10 cellular contexts compared by ENCODE assay signal in genomic region chr12:84508943-84509342, GRCh38.
DNase-seq lines count a peak whose midpoint lies in the region; ATAC-seq, FAIRE-seq and TF ChIP-seq lines count a peak whose summit lies in the region.
"Had no signal": no experiment of that assay in that cellular context is flagged by ENCODE, and none has a peak within 500 bp of the region (broad histone marks: within the 10 kb centered on the region; RNA-seq: fewer than 3 reads in every experiment).

No MANE protein-coding gene starts in this region.

- DNase-seq in GM04504 (ENCODE audit: low read depth) = peak; percentile 35
- DNase-seq in NCI-H2227 treated with DMSO at 0.1 percent for 48 hours (lab: John Stamatoyannopoulos, UW) = peak; percentile 80
- DNase-seq in pancreas = no peak
- no peak for DNase-seq in stimulated activated CD4-positive, alpha-beta T cell treated with anti-CD3 and anti-CD28 coated beads, Interleukin-12 subunit alpha, Interleukin-12 subunit beta, amount 100 ng/mL, for 4 hours
- DNase-seq in activated naive CD4-positive, alpha-beta T cell treated with anti-CD3 and anti-CD28 coated beads, Interleukin-2, amount 50 U/mL, for 16 hours = no peak
- DNase-seq in SJCRH30 = no peak
- DNase-seq: amygdala had no signal

- ATAC-seq in esophagus mucosa (peak; percentile 79), pancreas (peak in 3 of 4 donors; percentile 44 to 59 (median 54)), HG03039 (IDR thresholded peaks at IDR 0.05; ENCODE audit: unreplicated experiment) (no peak)
- ATAC-seq: left lobe of liver had no signal

- H3K4me1 ChIP-seq in pancreas (no peaks in the 10 kb centered on the region), SJCRH30 (no peaks in the 10 kb centered on the region)

- no peak for TF ChIP-seq CTCF in pancreas (IDR thresholded peaks at IDR 0.05)

- intact Hi-C loops in pancreas (cut with DNase I) = no loop called here

- FAIRE-seq in pancreas (lab: Jason Lieb, UNC) = no peak

- no peaks in the 10 kb centered on the region for H3K27me3 ChIP-seq in pancreas
- H3K27me3 ChIP-seq in SJCRH30 = no peaks in the 10 kb centered on the region

- H3K9me3 ChIP-seq in pancreas = no peaks in the 10 kb centered on the region
- H3K9me3 ChIP-seq in SJCRH30 (replicated peaks) = no peaks in the 10 kb centered on the region

- H3K36me3 ChIP-seq in pancreas (no peaks in the 10 kb centered on the region), SJCRH30 (no peaks in the 10 kb centered on the region)

- H3K4me3 ChIP-seq in pancreas (no peak overlapping the region), SJCRH30 (no peak overlapping the region)

- H3K27ac ChIP-seq in pancreas (no peak overlapping the region), SJCRH30 (no peak overlapping the region)

- WGBS in pancreas, 2 donors = 40 to 43% methylated on average over 1 of the region's 1 CpG

Comparison
In these comparisons a context has a peak if more than half of its experiments do, and no peak if none do; other contexts are left out.
1. DNase-seq: peak in GM04504 (single experiment) and NCI-H2227 treated with DMSO at 0.1 percent for 48 hours (single experiment); none in pancreas (0 of 6), stimulated activated CD4-positive, alpha-beta T cell treated with anti-CD3 and anti-CD28 coated beads, Interleukin-12 subunit alpha, Interleukin-12 subunit beta, amount 100 ng/mL, for 4 hours (single experiment), activated naive CD4-positive, alpha-beta T cell treated with anti-CD3 and anti-CD28 coated beads, Interleukin-2, amount 50 U/mL, for 16 hours (single experiment) and SJCRH30 (0 of 2).